Comparison of ENCODE assay signal across 17 cellular contexts in genomic region chr16:67651039-67651438, GRCh38. TPM values are rescaled to one million over a fixed set of nuclear protein-coding genes. Genes with fewer than 3 reads are reported as not detected.
DNase-seq lines count a peak whose midpoint lies in the region; ATAC-seq and TF ChIP-seq lines count a peak whose summit lies in the region.
"Had no signal": no experiment of that assay in that cellular context is flagged by ENCODE, and none has a peak within 500 bp of the region (broad histone marks: within the 10 kb centered on the region; RNA-seq: fewer than 3 reads in every experiment).

No MANE protein-coding gene starts in this region.

- ATAC-seq in T-helper 17 cell (no peak), lung (ENCODE audit: insufficient read depth, low FRiP score) (no peak)
- ATAC-seq in stimulated activated naive B cell treated with anti-CD40 and anti-IgM and Interleukin-4, amounts not matched to agents 10 μg/mL and 1 μg/mL and 100 μg/mL, for 72 hours (replicated peaks) = no peak
- ATAC-seq: A549, HepG2 had no signal

- no peaks in the 10 kb centered on the region for H3K9me3 Mint-ChIP-seq in stimulated activated naive B cell treated with anti-CD40 and anti-IgM and Interleukin-4, amounts not matched to agents 10 μg/mL and 1 μg/mL and 100 μg/mL, for 72 hours
- H3K9me3 Mint-ChIP-seq: HFFc6 had no signal

- CTCF ChIA-PET in HEK293T (lab: Yijun Ruan, JAX) = interaction anchor here (0.6 to 1.7 kb wide), 4 partner anchors 9 to 137 kb away, joined by 3 to 7 read pairs (median 6); no protein-coding TSS in a partner anchor

- no peak overlapping the region for H3K4me3 ChIP-seq in lung
- H3K4me3 ChIP-seq: A549; BLaER1 treated with 17β-estradiol and CSF1 and Interleukin-3, amounts not matched to agents 10 nM and 100 nM had no signal

- H3K27ac Mint-ChIP-seq in T-helper 17 cell = peak overlapping the region; percentile 91
- H3K27ac Mint-ChIP-seq in stimulated activated naive B cell treated with anti-CD40 and anti-IgM and Interleukin-4, amounts not matched to agents 10 μg/mL and 1 μg/mL and 100 μg/mL, for 72 hours = peak overlapping the region; percentile 16
- H3K27ac Mint-ChIP-seq: HFFc6 had no signal

- H3K27ac ChIP-seq in lung (ENCODE audit: low read depth in 1 of 2, low read length in 1 of 2) = no peak overlapping the region
- H3K27ac ChIP-seq: A549; BLaER1 treated with 17β-estradiol and CSF1 and Interleukin-3, amounts not matched to agents 10 nM and 100 nM had no signal

- peaks cover 5 to 7% of the 10 kb centered on the region in 2 donors for H3K4me1 ChIP-seq in lung (ENCODE audit: control insufficient read depth in 2 of 2, insufficient read depth in 2 of 2, low read length in 2 of 2)

- H3K36me3 ChIP-seq in lung (ENCODE audit: control insufficient read depth in 2 of 2, insufficient read depth in 2 of 2, low read length in 2 of 2) = no peaks in the 10 kb centered on the region

- no peaks in the 10 kb centered on the region for H3K27me3 ChIP-seq in lung (ENCODE audit: control insufficient read depth, insufficient read depth)
- H3K27me3 ChIP-seq: BLaER1 treated with 17β-estradiol and CSF1 and Interleukin-3, amounts not matched to agents 10 nM and 100 nM had no signal

- no peaks in the 10 kb centered on the region for H3K27me3 Mint-ChIP-seq in T-helper 17 cell
- no peaks in the 10 kb centered on the region for H3K27me3 Mint-ChIP-seq in stimulated activated naive B cell treated with anti-CD40 and anti-IgM and Interleukin-4, amounts not matched to agents 10 μg/mL and 1 μg/mL and 100 μg/mL, for 72 hours

- peaks cover 18% of the 10 kb centered on the region for H3K4me1 Mint-ChIP-seq in T-helper 17 cell
- H3K4me1 Mint-ChIP-seq in stimulated activated naive B cell treated with anti-CD40 and anti-IgM and Interleukin-4, amounts not matched to agents 10 μg/mL and 1 μg/mL and 100 μg/mL, for 72 hours = peaks cover 8 to 26% of the 10 kb centered on the region in 2 donors

- H3K36me3 Mint-ChIP-seq in T-helper 17 cell (ENCODE audit: low read depth) = peaks cover 13% of the 10 kb centered on the region
- H3K36me3 Mint-ChIP-seq in stimulated activated naive B cell treated with anti-CD40 and anti-IgM and Interleukin-4, amounts not matched to agents 10 μg/mL and 1 μg/mL and 100 μg/mL, for 72 hours = peaks cover 39 to 54% of the 10 kb centered on the region in 2 donors

- no peak overlapping the region for H3K4me3 Mint-ChIP-seq in T-helper 17 cell
- H3K4me3 Mint-ChIP-seq in stimulated activated naive B cell treated with anti-CD40 and anti-IgM and Interleukin-4, amounts not matched to agents 10 μg/mL and 1 μg/mL and 100 μg/mL, for 72 hours = no peak overlapping the region
- H3K4me3 Mint-ChIP-seq: HFFc6 had no signal

- POLR2A ChIA-PET in HEK293T (lab: Yijun Ruan, JAX) = interaction anchor here (1.8 kb wide), 1 partner anchor 9 kb away, joined by 10 read pairs; the partner anchor contains the start of gene ACD

- DNase-seq in activated CD8-positive, alpha-beta memory T cell treated with anti-CD3 and anti-CD28 coated beads, Interleukin-2, amount 50 U/mL, for 48 hours = peak; percentile 46
- no peak for DNase-seq in activated CD8-positive, alpha-beta memory T cell treated with anti-CD3 and anti-CD28 coated beads, Interleukin-2, amount 50 U/mL, for 4 hours
- DNase-seq in T-helper 17 cell (no peak), lung (ENCODE audit: low spot score) (peak; percentile 28), HEK293T (ENCODE audit: extremely low spot score) (no peak), NCI-H2081 treated with DMSO at 0.1 percent for 48 hours (lab: John Stamatoyannopoulos, UW) (no peak), NCI-H2227 (lab: John Stamatoyannopoulos, UW; ENCODE audit: unreplicated experiment) (no peak)
- no peak for DNase-seq in stimulated activated naive B cell treated with anti-CD40 and anti-IgM and Interleukin-4, amounts not matched to agents 10 μg/mL and 1 μg/mL and 100 μg/mL, for 72 hours
- DNase-seq: DMS 273 treated with DMSO at 0.1 percent for 48 hours, HFFc6, NCI-H1048, NCI-H1436 treated with DMSO at 0.1 percent for 48 hours, NCI-H2081, NCI-H510A treated with DMSO at 0.1 percent for 48 hours had no signal

- no peak for TF ChIP-seq CTCF in lung (IDR thresholded peaks at IDR 0.05; ENCODE audit: control extremely low read depth, extremely low read depth)

- H3K9me3 ChIP-seq in T-helper 17 cell (ENCODE audit: control insufficient read depth, low read length, poor library complexity, severe bottlenecking) (no peaks in the 10 kb centered on the region), lung (ENCODE audit: control insufficient read depth in 2 of 2, insufficient read depth in 1 of 2, low read length in 1 of 2) (no peaks in the 10 kb centered on the region)
- H3K9me3 ChIP-seq: A549; BLaER1 treated with 17β-estradiol and CSF1 and Interleukin-3, amounts not matched to agents 10 nM and 100 nM had no signal

- WGBS in lung, 2 donors = 92 to 95% methylated on average over 7 of the region's 7 CpGs

TF ChIP-seq in HEK293T, 16 proteins besides CTCF, POLR2A, EP300 and RAD21:
- TF ChIP-seq ARNT (IDR thresholded peaks at IDR 0.05) (no peak), ZNF384 (IDR thresholded peaks at IDR 0.05) (no peak), LEF1 (IDR thresholded peaks at IDR 0.05; ENCODE audit: borderline replicate concordance) (no peak), HDGF (IDR thresholded peaks at IDR 0.05; ENCODE audit: borderline replicate concordance) (no peak), FOXA1 (IDR thresholded peaks at IDR 0.05) (no peak), CTBP1 (IDR thresholded peaks at IDR 0.05; ENCODE audit: borderline replicate concordance) (no peak), SP1 (IDR thresholded peaks at IDR 0.05) (no peak), NFRKB (IDR thresholded peaks at IDR 0.05) (no peak), FOXK2 (IDR thresholded peaks at IDR 0.05) (no peak), BHLHE40 (IDR thresholded peaks at IDR 0.05; ENCODE audit: borderline replicate concordance) (no peak), SUZ12 (IDR thresholded peaks at IDR 0.05) (no peak), TARDBP (IDR thresholded peaks at IDR 0.05) (no peak), L3MBTL2 (conservative IDR thresholded peaks at IDR 0.05) (no peak), PKNOX1 (IDR thresholded peaks at IDR 0.05) (no peak), ELF4 (IDR thresholded peaks at IDR 0.05) (no peak), FOXM1 (IDR thresholded peaks at IDR 0.05; ENCODE audit: borderline replicate concordance) (no peak)

RNA-seq across cellular contexts. Expression of gene CARMIL2, which starts 6.1 kb away (rescaled TPM):
- total RNA-seq in T-helper 17 cell = 100 to 1,000 TPM; 144 to 145 TPM
- 1 to 10 TPM; 1.2 to 2.9 TPM for total RNA-seq in lung
- polyA plus RNA-seq in lung = 1 to 10 TPM; 1.7 to 2.5 TPM

RNA-seq across cellular contexts. Expression of gene ACD, which starts 9.0 kb away (rescaled TPM):
- total RNA-seq in T-helper 17 cell (10 to 100 TPM; 29.5 to 38.7 TPM), lung (10 to 100 TPM; 13.4 to 19.7 TPM)
- polyA plus RNA-seq in lung = 10 to 100 TPM; 13.2 to 18.4 TPM

RNA-seq across cellular contexts. Expression of gene PARD6A, which starts 9.7 kb away (rescaled TPM):
- total RNA-seq in T-helper 17 cell (1 to 10 TPM; 6.3 to 7.9 TPM), lung (1 to 10 TPM; 1.4 to 6.2 TPM)
- 1 to 10 TPM; 4.4 to 5.0 TPM for polyA plus RNA-seq in lung

RNA-seq across cellular contexts. Expression of gene ENKD1, which starts 15.5 kb away (rescaled TPM):
- total RNA-seq in T-helper 17 cell (1 to 10 TPM; 6.1 to 6.8 TPM), lung (10 to 100 TPM; 27.1 to 35.9 TPM)
- polyA plus RNA-seq in lung = 10 to 100 TPM; 24.4 to 35.0 TPM

RNA-seq across cellular contexts. Expression of gene C16orf86, which starts 15.6 kb away (rescaled TPM):
- total RNA-seq in T-helper 17 cell = 1 to 10 TPM; 2.9 to 5.1 TPM
- 1 to 10 TPM; 6.1 to 6.4 TPM for total RNA-seq in lung
- 1 to 10 TPM; 3.7 to 4.4 TPM for polyA plus RNA-seq in lung

Comparison
In these comparisons a context has a peak if more than half of its experiments do, and no peak if none do; other contexts are left out.
1. DNase-seq: peak in activated CD8-positive, alpha-beta memory T cell treated with anti-CD3 and anti-CD28 coated beads, Interleukin-2, amount 50 U/mL, for 48 hours (single experiment) and lung (single experiment); none in activated CD8-positive, alpha-beta memory T cell treated with anti-CD3 and anti-CD28 coated beads, Interleukin-2, amount 50 U/mL, for 4 hours (single experiment), T-helper 17 cell (0 of 3), stimulated activated naive B cell treated with anti-CD40 and anti-IgM and Interleukin-4, amounts not matched to agents 10 μg/mL and 1 μg/mL and 100 μg/mL, for 72 hours (single experiment), HEK293T (single experiment), NCI-H2081 treated with DMSO at 0.1 percent for 48 hours (single experiment) and NCI-H2227 (single experiment).
2. RNA of gene CARMIL2, which starts 6.1 kb away (total RNA-seq): 144 to 145 TPM in T-helper 17 cell; 1.2 to 2.9 TPM in lung; every median in the first group is over 10 times any median in the second.